ENCODE assay signal across 30 cellular contexts in genomic region chr17:65268832-65269231, GRCh38.
A peak's percentile ranks its signal among the peaks of the same experiment; 100 is the strongest.
DNase-seq lines count a peak whose midpoint lies in the region; ATAC-seq, FAIRE-seq and TF ChIP-seq lines count a peak whose summit lies in the region.
"Had no signal": no experiment of that assay in that cellular context is flagged by ENCODE, and none has a peak within 500 bp of the region (broad histone marks: within the 10 kb centered on the region; RNA-seq: fewer than 3 reads in every experiment).

No MANE protein-coding gene starts in this region.

- H3K4me2 ChIP-seq in SK-N-SH: no peak overlapping the region; the same call in 1 of the 2 replicates
- no peak overlapping the region for H3K4me2 ChIP-seq in endothelial cell of umbilical vein (ENCODE audit: insufficient read depth, low read length)
- H3K4me2 ChIP-seq in PC-3 (ENCODE audit: low read length): no peak overlapping the region

- no peaks in the 10 kb centered on the region for H3K4me1 ChIP-seq in SK-N-SH (ENCODE audit: control insufficient read depth in 1 of 2, insufficient read depth in 2 of 2, low read depth in 1 of 2, low read length in 1 of 2)
- peaks cover 7% of the 10 kb centered on the region for H3K4me1 ChIP-seq in endothelial cell of umbilical vein (ENCODE audit: control insufficient read depth, extremely low read depth, insufficient read depth, low read length)
- H3K4me1 ChIP-seq in PC-3 (ENCODE audit: insufficient read depth, low read length): no peaks in the 10 kb centered on the region
- H3K4me1 ChIP-seq: prostate gland, sigmoid colon, SJSA1, suprapubic skin had no signal

- no peak for FAIRE-seq in endothelial cell of umbilical vein (lab: Jason Lieb, UNC)
- FAIRE-seq: frontal cortex, H54, RCC 7860, TTC549, urothelium cell line had no signal

- 75% methylated on average over 2 of the region's 2 CpGs for WGBS in SK-N-SH (ENCODE audit: low lambda C conversion rate)

- H3K36me3 ChIP-seq in SK-N-SH (replicated peaks in 1 of 2; ENCODE audit: control insufficient read depth in 1 of 2, insufficient read depth in 2 of 2, low read length in 1 of 2) (no peaks in the 10 kb centered on the region), endothelial cell of umbilical vein (ENCODE audit: control insufficient read depth in 2 of 2, extremely low read depth in 1 of 2, insufficient read depth in 2 of 2, low read length in 2 of 2) (no peaks in the 10 kb centered on the region), PC-3 (ENCODE audit: low read depth, low read length) (no peaks in the 10 kb centered on the region)
- H3K36me3 ChIP-seq: MG63, prostate gland, sigmoid colon, SJSA1, suprapubic skin had no signal

- no peaks in the 10 kb centered on the region for H3F3A ChIP-seq in SK-N-SH (replicated peaks; ENCODE audit: insufficient read depth)
- H3F3A ChIP-seq in PC-3 (ENCODE audit: low read length, unreplicated experiment): no peaks in the 10 kb centered on the region

- TF ChIP-seq EP300 in SK-N-SH (IDR thresholded peaks at IDR 0.05; ENCODE audit: borderline replicate concordance in 1 of 2, low read depth in 1 of 2, low read length in 1 of 2): no peak

- intact Hi-C loops in endothelial cell of umbilical vein (cut with micrococcal nuclease) (no loop called here), PC-3 (cut with micrococcal nuclease) (no loop called here)

- no peaks in the 10 kb centered on the region for H3K9me1 ChIP-seq in endothelial cell of umbilical vein (replicated peaks; ENCODE audit: control insufficient read depth, extremely low read depth, insufficient read depth, low read length)

- no TSS peak for BruUV-seq in endothelial cell of umbilical vein (replicated peaks; lab: Mats Ljungman, UMichigan)
- no TSS peak for BruUV-seq in PC-3 (replicated peaks; lab: Mats Ljungman, UMichigan)

- H3K4me3 ChIP-seq in SK-N-SH (ENCODE audit: low read depth in 2 of 2, low read length in 1 of 2) (no peak overlapping the region), endothelial cell of umbilical vein (replicated peaks in 1 of 3; ENCODE audit: insufficient read depth in 1 of 3, low read depth in 1 of 3, low read length in 3 of 3) (no peak overlapping the region), PC-3 (ENCODE audit: low read length) (no peak overlapping the region)
- H3K4me3 ChIP-seq: MG63, prostate gland, sigmoid colon, SJSA1, suprapubic skin had no signal

- H3K27ac ChIP-seq in SK-N-SH (ENCODE audit: low read depth in 2 of 2, low read length in 1 of 2) (peak overlapping the region in 1 of 2 experiments; percentile 30; a peak in 2 of 4 replicates), endothelial cell of umbilical vein (ENCODE audit: insufficient read depth, low read depth, low read length) (no peak overlapping the region), PC-3 (ENCODE audit: low read length) (no peak overlapping the region)
- H3K27ac ChIP-seq: 22Rv1, prostate gland, SJSA1, suprapubic skin had no signal

- H3K79me2 ChIP-seq in SK-N-SH (ENCODE audit: insufficient read depth) (no peaks in the 10 kb centered on the region), endothelial cell of umbilical vein (ENCODE audit: control insufficient read depth, insufficient read depth, low read length) (no peaks in the 10 kb centered on the region), PC-3 (ENCODE audit: low read length) (no peaks in the 10 kb centered on the region)

- no peak overlapping the region for H3K9ac ChIP-seq in SK-N-SH
- H3K9ac ChIP-seq in endothelial cell of umbilical vein (replicated peaks; ENCODE audit: extremely low read depth, insufficient read depth, low read length): no peak overlapping the region
- no peak overlapping the region for H3K9ac ChIP-seq in PC-3 (ENCODE audit: low read length)

- CTCF ChIA-PET in SK-N-SH (lab: Yijun Ruan, JAX): interaction anchor here (0.6 to 3.2 kb wide), 8 partner anchors 9 to 289 kb away, joined by 3 to 13 read pairs (median 3); no protein-coding TSS in a partner anchor
- CTCF ChIA-PET in endothelial cell of umbilical vein (lab: Charles Lee): interaction anchor here (1.0 to 1.9 kb wide), 4 partner anchors 9 to 37 kb away, joined by 5 to 9 read pairs (median 8); no protein-coding TSS in a partner anchor
- CTCF ChIA-PET in PC-3 (lab: Charles Lee): no interaction called here

- POLR2A ChIA-PET in SK-N-SH (lab: Yijun Ruan, JAX) (no interaction called here), endothelial cell of umbilical vein (lab: Charles Lee) (no interaction called here), PC-3 (lab: Charles Lee; ENCODE audit: unreplicated experiment) (no interaction called here)

- no peak overlapping the region for H2AFZ ChIP-seq in SK-N-SH (ENCODE audit: low read depth)
- peak overlapping the region; percentile 26 for H2AFZ ChIP-seq in endothelial cell of umbilical vein (ENCODE audit: low read depth, low read length)
- no peak overlapping the region for H2AFZ ChIP-seq in PC-3 (ENCODE audit: low read length)

- ATAC-seq in SK-N-SH treated with all-trans-retinoic acid at 6 μM for 48 hours (no peak), HG03342 (IDR thresholded peaks at IDR 0.05; ENCODE audit: unreplicated experiment) (no peak), PC-3 (no peak)
- ATAC-seq: activated T-helper 17 cell treated with anti-CD3 and anti-CD28 coated beads, Interleukin-2, amount 50 U/mL, for 72 hours; left lobe of liver; stimulated activated naive B cell treated with anti-CD40 and anti-IgM and Interleukin-4, amounts not matched to agents 10 μg/mL and 1 μg/mL and 100 μg/mL, for 72 hours had no signal

- no peak for TF ChIP-seq POLR2A in endothelial cell of umbilical vein (IDR thresholded peaks at IDR 0.05; ENCODE audit: low read depth, low read length)

- H3K9me3 ChIP-seq in SK-N-SH (no peaks in the 10 kb centered on the region), endothelial cell of umbilical vein (replicated peaks; ENCODE audit: control insufficient read depth, insufficient read depth, low read length) (no peaks in the 10 kb centered on the region), PC-3 (ENCODE audit: low read length) (no peaks in the 10 kb centered on the region; the same call in 1 of the 2 replicates)
- H3K9me3 ChIP-seq: MG63, prostate gland, sigmoid colon, SJSA1 had no signal

- no peaks in the 10 kb centered on the region for H3K27me3 ChIP-seq in SK-N-SH (ENCODE audit: insufficient read depth)
- no peaks in the 10 kb centered on the region for H3K27me3 ChIP-seq in endothelial cell of umbilical vein (ENCODE audit: control insufficient read depth in 2 of 2, insufficient read depth in 2 of 2, low read length in 2 of 2)
- no peaks in the 10 kb centered on the region for H3K27me3 ChIP-seq in PC-3 (ENCODE audit: low read length)
- H3K27me3 ChIP-seq: MG63, sigmoid colon, SJSA1 had no signal

- TF ChIP-seq RAD21 in SK-N-SH (IDR thresholded peaks at IDR 0.05; ENCODE audit: low read length): no peak

- H4K20me1 ChIP-seq in SK-N-SH (ENCODE audit: insufficient read depth) (no peaks in the 10 kb centered on the region), endothelial cell of umbilical vein (replicated peaks; ENCODE audit: control insufficient read depth, extremely low read depth, insufficient read depth, low read length) (no peaks in the 10 kb centered on the region), PC-3 (ENCODE audit: low read length) (no peaks in the 10 kb centered on the region)

- no peak for DNase-seq in SK-N-SH
- peak; percentile 27 for DNase-seq in endothelial cell of umbilical vein (ENCODE audit: low read depth, low spot score)
- DNase-seq in iris pigment epithelial cell (ENCODE audit: low read depth): peak; percentile 55
- DNase-seq in activated CD4-positive, alpha-beta T cell treated with anti-CD3 and anti-CD28 coated beads for 48 hours: no peak
- no peak for DNase-seq in PC-3
- DNase-seq in RPMI8226: no peak
- DNase-seq: activated CD4-positive, alpha-beta memory T cell treated with anti-CD3 and anti-CD28 coated beads, Interleukin-2, amount 10 ng/mL, durations not matched to agents 7 days and 5 days; anterior cingulate cortex; CD4-positive, alpha-beta memory T cell; KG1; mesenchymal stem cell; MG63; NCI-H2029 treated with DMSO at 0.1 percent for 48 hours; NCI-H226; sigmoid colon; stimulated activated CD4-positive, alpha-beta T cell treated with anti-CD3 and anti-CD28 coated beads, Interleukin-4, amount 100 ng/mL, for 4 hours; stimulated activated naive B cell treated with anti-CD40 and anti-IgM and Interleukin-4, amounts not matched to agents 10 μg/mL and 1 μg/mL and 100 μg/mL, for 72 hours had no signal

- H3K9me2 ChIP-seq in SK-N-SH (no peaks in the 10 kb centered on the region), PC-3 (replicated peaks; ENCODE audit: low read length) (no peaks in the 10 kb centered on the region)

- dilution Hi-C loops in endothelial cell of umbilical vein (cut with MboI; ENCODE audit: extremely low pct_ligation_motif_present, low sequenced_read_pairs): no loop called here

- TF ChIP-seq CTCF in SK-N-SH (IDR thresholded peaks at IDR 0.05) (no peak), endothelial cell of umbilical vein (IDR thresholded peaks at IDR 0.05; ENCODE audit: extremely low read depth in 1 of 2, insufficient read depth in 1 of 2, low read depth in 1 of 2, low read length in 2 of 2) (no peak), PC-3 (conservative IDR thresholded peaks at IDR 0.05; ENCODE audit: low read depth, low read length) (no peak)

TF ChIP-seq in SK-N-SH, 30 proteins besides CTCF, POLR2A, EP300 and RAD21 (continues in another document):
- TF ChIP-seq RFX5 (IDR thresholded peaks at IDR 0.05; ENCODE audit: low read length) (no peak), MXI1 (IDR thresholded peaks at IDR 0.05; ENCODE audit: low read depth, low read length) (no peak), FOXJ3 (CRISPR knock-in tag; IDR thresholded peaks at IDR 0.05) (no peak), FOXM1 (IDR thresholded peaks at IDR 0.05; ENCODE audit: low read depth) (no peak), FOSL2 (IDR thresholded peaks at IDR 0.05; ENCODE audit: borderline replicate concordance, low read depth) (peak; percentile 35; the same call in 1 of the 2 replicates)

TF ChIP-seq in endothelial cell of umbilical vein, 7 proteins besides CTCF, POLR2A, EP300 and RAD21:
- no peak for TF ChIP-seq JUN (IDR thresholded peaks at IDR 0.05; ENCODE audit: borderline replicate concordance, insufficient read depth, insufficient read length, low read depth)
- peak; percentile 41 for TF ChIP-seq FOS (IDR thresholded peaks at IDR 0.05; ENCODE audit: borderline replicate concordance, insufficient read depth, low read length)

Comparison
In these comparisons a context has a peak if more than half of its experiments do, and no peak if none do; other contexts are left out.
1. DNase-seq: peak in endothelial cell of umbilical vein (single experiment) and iris pigment epithelial cell (single experiment); none in SK-N-SH (single experiment), activated CD4-positive, alpha-beta T cell treated with anti-CD3 and anti-CD28 coated beads for 48 hours (single experiment), PC-3 (single experiment) and RPMI8226 (single experiment).